8 cellular contexts compared by ENCODE assay signal in the genomic region with DNA sequence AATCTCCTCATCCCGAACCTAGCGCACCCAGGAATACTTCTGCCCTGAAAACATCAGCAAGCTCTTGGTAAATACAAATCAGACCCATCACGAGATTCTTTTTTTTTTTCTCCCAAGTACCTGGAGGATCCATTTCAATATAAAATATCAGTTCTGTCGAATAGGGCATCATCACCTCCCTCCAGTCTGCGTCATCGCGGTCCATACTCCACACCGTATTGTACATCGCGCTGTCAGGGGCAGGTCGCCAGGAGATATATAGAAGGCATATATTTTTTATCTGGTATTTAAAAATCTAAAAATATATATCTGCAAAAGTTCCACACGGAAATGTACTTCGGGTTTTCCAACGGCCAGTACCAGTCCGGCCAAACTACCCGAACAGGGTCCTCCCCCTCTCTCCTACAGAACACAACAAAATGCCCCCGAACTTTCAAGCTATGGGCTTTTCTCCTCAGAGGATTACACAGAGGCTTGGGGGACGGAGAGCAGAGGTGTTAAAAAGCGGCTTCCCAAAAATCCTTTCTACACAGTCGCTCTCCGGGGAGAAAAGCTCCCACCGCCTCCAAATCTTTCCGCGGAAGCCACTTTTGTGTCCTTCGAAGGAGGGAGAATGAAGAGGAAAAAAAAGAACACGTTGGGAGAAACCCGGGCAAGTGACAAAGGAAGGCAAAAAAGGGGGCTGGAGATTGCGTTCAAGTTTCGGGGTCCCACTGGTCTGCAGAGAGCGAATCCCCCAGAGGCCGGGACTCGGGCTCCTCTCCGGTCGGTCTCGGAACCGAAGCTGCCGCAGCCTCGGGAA. TPM values are rescaled to one million over a fixed set of nuclear protein-coding genes. Genes with fewer than 3 reads are reported as not detected.
DNase-seq lines count a peak whose midpoint lies in the region; ATAC-seq, FAIRE-seq and TF ChIP-seq lines count a peak whose summit lies in the region.

No MANE protein-coding gene starts in this region.

- CTCF ChIA-PET in SK-N-SH (lab: Yijun Ruan, JAX): interaction anchor here (0.6 to 1.8 kb wide), 7 partner anchors 15 to 182 kb away, joined by 3 to 10 read pairs (median 4); no protein-coding TSS in a partner anchor

- TF ChIP-seq CTCF in SK-N-SH (IDR thresholded peaks at IDR 0.05) (no peak), astrocyte of the spinal cord (IDR thresholded peaks at IDR 0.05; ENCODE audit: low read depth, low read length) (no peak), keratinocyte (optimal IDR thresholded peaks at IDR 0.05 in 1 of 3, IDR thresholded peaks at IDR 0.05 in 1 of 3, conservative IDR thresholded peaks at IDR 0.05 in 1 of 3; ENCODE audit: extremely low read depth in 1 of 3, insufficient read depth in 2 of 3, low read length in 3 of 3) (no peak)

- POLR2A ChIA-PET in SK-N-SH (lab: Yijun Ruan, JAX): interaction anchor here (0.6 to 1.7 kb wide), 13 partner anchors 9 to 1092 kb away, joined by 3 to 9 read pairs (median 4); partner anchors contain the start of gene POMGNT1

- H3K4me1 ChIP-seq in BLaER1: peaks cover 39% of the 10 kb centered on the region
- peaks cover 10 to 20% of the 10 kb centered on the region in 2 experiments; a peak in 2 of 4 replicates for H3K4me1 ChIP-seq in SK-N-SH (ENCODE audit: control insufficient read depth in 1 of 2, insufficient read depth in 2 of 2, low read depth in 1 of 2, low read length in 1 of 2)
- peaks cover 15% of the 10 kb centered on the region for H3K4me1 ChIP-seq in keratinocyte (ENCODE audit: control insufficient read depth, extremely low read depth, insufficient read depth, low read length)

- TF ChIP-seq EP300 in Ishikawa (IDR thresholded peaks at IDR 0.05; ENCODE audit: borderline replicate concordance): no peak
- TF ChIP-seq EP300 in SK-N-SH (IDR thresholded peaks at IDR 0.05; ENCODE audit: borderline replicate concordance in 1 of 2, low read depth in 1 of 2, low read length in 1 of 2): no peak

- peak; percentile 36 for DNase-seq in SK-N-SH
- peak; percentile 44 for DNase-seq in astrocyte of the spinal cord (ENCODE audit: low read depth, low spot score)
- no peak for DNase-seq in keratinocyte (ENCODE audit: low read depth, low spot score)
- peak; percentile 2 for DNase-seq in stimulated activated CD4-positive, alpha-beta T cell treated with anti-CD3 and anti-CD28 coated beads, Interleukin-1b, Interleukin-23, amount 100 ng/mL, for 48 hours

- H2AFZ ChIP-seq in SK-N-SH (ENCODE audit: low read depth): peak overlapping the region; percentile 89
- peak overlapping the region; percentile 97 for H2AFZ ChIP-seq in keratinocyte (ENCODE audit: control insufficient read depth, low read length)

- no peaks in the 10 kb centered on the region for H3K9me2 ChIP-seq in SK-N-SH

- peaks cover 16% of the 10 kb centered on the region for H3F3A ChIP-seq in SK-N-SH (replicated peaks; ENCODE audit: insufficient read depth)

- H3K4me2 ChIP-seq in BLaER1 (peak overlapping the region; percentile 66), SK-N-SH (peak overlapping the region; percentile 83), keratinocyte (ENCODE audit: control insufficient read depth, extremely low read depth, insufficient read depth, low read depth, low read length) (peak overlapping the region; percentile 96)

- H3K4me3 ChIP-seq in BLaER1 (peak overlapping the region; percentile 81), SK-N-SH (ENCODE audit: low read depth in 2 of 2, low read length in 1 of 2) (peak overlapping the region; percentile 80 to 99), astrocyte of the spinal cord (ENCODE audit: low read depth, low read length) (peak overlapping the region; percentile 90), keratinocyte (ENCODE audit: control insufficient read depth in 2 of 3, extremely low read depth in 1 of 3, insufficient read depth in 2 of 3, low read depth in 1 of 3, low read length in 3 of 3) (peak overlapping the region; percentile 64 to 95 (median 85))

- peaks cover 42% of the 10 kb centered on the region for H3K79me2 ChIP-seq in SK-N-SH (ENCODE audit: insufficient read depth)
- H3K79me2 ChIP-seq in keratinocyte (ENCODE audit: control insufficient read depth, insufficient read depth, low read length): no peaks in the 10 kb centered on the region

- H3K27ac ChIP-seq in BLaER1: peak overlapping the region; percentile 99
- peak overlapping the region; percentile 98 to 100 for H3K27ac ChIP-seq in SK-N-SH (ENCODE audit: low read depth in 2 of 2, low read length in 1 of 2)
- H3K27ac ChIP-seq in keratinocyte (ENCODE audit: control insufficient read depth, insufficient read depth, low read length): peak overlapping the region; percentile 91

- no peaks in the 10 kb centered on the region for H3K9me1 ChIP-seq in keratinocyte (ENCODE audit: control insufficient read depth, extremely low read depth, insufficient read depth, low read length)

- dilution Hi-C loops in keratinocyte (cut with MboI; ENCODE audit: extremely low pct_ligation_motif_present, low sequenced_read_pairs): no loop called here

- peak; percentile 26 for FAIRE-seq in keratinocyte (lab: Jason Lieb, UNC)

- TF ChIP-seq RAD21 in Ishikawa (IDR thresholded peaks at IDR 0.05; ENCODE audit: low read depth) (no peak), SK-N-SH (IDR thresholded peaks at IDR 0.05; ENCODE audit: low read length) (no peak; the same call in 1 of the 2 replicates)

- no peaks in the 10 kb centered on the region for H3K27me3 ChIP-seq in BLaER1
- no peaks in the 10 kb centered on the region for H3K27me3 ChIP-seq in SK-N-SH (ENCODE audit: insufficient read depth)
- peaks cover 5% of the 10 kb centered on the region for H3K27me3 ChIP-seq in keratinocyte (ENCODE audit: control insufficient read depth, extremely low read depth, insufficient read depth, low read length)

- in situ Hi-C loops in astrocyte of the spinal cord (cut with HindIII; ENCODE audit: low sequenced_read_pairs): no loop called here

- peak overlapping the region; percentile 97 for H3K9ac ChIP-seq in BLaER1
- H3K9ac ChIP-seq in SK-N-SH: peak overlapping the region; percentile 96
- peak overlapping the region; percentile 88 for H3K9ac ChIP-seq in keratinocyte (ENCODE audit: control insufficient read depth, extremely low read depth, insufficient read depth, low read length)

- WGBS in SK-N-SH (ENCODE audit: low lambda C conversion rate): under 1% methylated on average over 32 of the region's 38 CpGs

- H3K9me3 ChIP-seq in BLaER1: no peaks in the 10 kb centered on the region
- no peaks in the 10 kb centered on the region for H3K9me3 ChIP-seq in SK-N-SH
- H3K9me3 ChIP-seq in keratinocyte (ENCODE audit: control insufficient read depth, low read depth, low read length): no peaks in the 10 kb centered on the region

- H3K36me3 ChIP-seq in BLaER1: peaks cover 12% of the 10 kb centered on the region; the same call in 1 of the 2 replicates
- no peaks in the 10 kb centered on the region for H3K36me3 ChIP-seq in SK-N-SH (replicated peaks in 1 of 2; ENCODE audit: control insufficient read depth in 1 of 2, insufficient read depth in 2 of 2, low read length in 1 of 2)
- no peaks in the 10 kb centered on the region for H3K36me3 ChIP-seq in keratinocyte (ENCODE audit: control insufficient read depth in 2 of 2, extremely low read depth in 1 of 2, insufficient read depth in 2 of 2, low read length in 2 of 2)

- peaks cover 22% of the 10 kb centered on the region; the same call in 1 of the 2 replicates for H4K20me1 ChIP-seq in BLaER1
- no peaks in the 10 kb centered on the region for H4K20me1 ChIP-seq in SK-N-SH (ENCODE audit: insufficient read depth)
- H4K20me1 ChIP-seq in keratinocyte (ENCODE audit: control insufficient read depth, extremely low read depth, insufficient read depth, low read length): no peaks in the 10 kb centered on the region

- ATAC-seq in HG02981 (IDR thresholded peaks at IDR 0.05; ENCODE audit: unreplicated experiment): no peak
- ATAC-seq in HG02798 (IDR thresholded peaks at IDR 0.05; ENCODE audit: poor library complexity, unreplicated experiment): no peak

TF ChIP-seq in Ishikawa, 13 proteins besides CTCF, POLR2A, EP300 and RAD21 (continues in another document):
- TF ChIP-seq EGR1 (IDR thresholded peaks at IDR 0.05): no peak
- no peak for TF ChIP-seq TEAD4 (IDR thresholded peaks at IDR 0.05)

RNA-seq across cellular contexts. Expression of gene PIK3R3, which starts 0.5 kb away (rescaled TPM):
- polyA plus RNA-seq in SK-N-SH (2012; rRNA removed) (4.0 and 6.2 TPM in 2 replicates), keratinocyte (6.8 to 11.9 TPM (median 11.7 TPM) in 3 replicates)
- 6.1 and 6.2 TPM in 2 replicates for polyA plus RNA-seq in SK-N-SH (2012; cell fraction: cytosol; rRNA removed)
- 5.0 and 8.1 TPM in 2 replicates for polyA plus RNA-seq in SK-N-SH (2012; cell fraction: nucleus; rRNA removed)
- polyA plus RNA-seq in keratinocyte (2011; ENCODE audit: low read depth): 1.7 TPM
- 6.5 and 9.3 TPM in 2 replicates for polyA plus RNA-seq in keratinocyte (2011; cell fraction: cytosol; rRNA removed)
- 10.5 and 12.5 TPM in 2 replicates for polyA plus RNA-seq in keratinocyte (2011; cell fraction: nucleus; rRNA removed)
- polyA plus RNA-seq in keratinocyte (2012; ENCODE audit: low replicate concordance): 2.9 and 9.7 TPM in 2 replicates
- 6.6 to 22.0 TPM (median 16.7 TPM) in 3 replicates for polyA minus RNA-seq in keratinocyte
- polyA minus RNA-seq in keratinocyte (2011; cell fraction: cytosol; rRNA and poly(A)+ RNA removed): 10.0 TPM
- 11.1 and 21.7 TPM in 2 replicates for polyA minus RNA-seq in keratinocyte (2011; cell fraction: nucleus; rRNA and poly(A)+ RNA removed)

RNA-seq across cellular contexts. Expression of gene TSPAN1, which starts 43.0 kb away (rescaled TPM):
- 12.2 and 13.9 TPM in 2 replicates for polyA plus RNA-seq in SK-N-SH (2012; rRNA removed)
- 9.8 and 13.5 TPM in 2 replicates for polyA plus RNA-seq in SK-N-SH (2012; cell fraction: cytosol; rRNA removed)
- polyA plus RNA-seq in SK-N-SH (2012; cell fraction: nucleus; rRNA removed): 10.2 and 14.0 TPM in 2 replicates
- polyA plus RNA-seq in keratinocyte: 312 to 376 TPM (median 362 TPM) in 3 replicates
- polyA plus RNA-seq in keratinocyte (2011; ENCODE audit: low read depth): 86.1 TPM
- polyA plus RNA-seq in keratinocyte (2011; cell fraction: cytosol; rRNA removed): 402 and 490 TPM in 2 replicates
- polyA plus RNA-seq in keratinocyte (2011; cell fraction: nucleus; rRNA removed): 869 and 873 TPM in 2 replicates
- 85.3 and 177 TPM in 2 replicates for polyA plus RNA-seq in keratinocyte (2012; ENCODE audit: low replicate concordance)
- polyA minus RNA-seq in keratinocyte: 327 to 474 TPM (median 467 TPM) in 3 replicates
- polyA minus RNA-seq in keratinocyte (2011; cell fraction: cytosol; rRNA and poly(A)+ RNA removed): 249 TPM
- polyA minus RNA-seq in keratinocyte (2011; cell fraction: nucleus; rRNA and poly(A)+ RNA removed): 322 and 407 TPM in 2 replicates

RNA-seq across cellular contexts. Expression of gene P3R3URF, which starts 44.4 kb away (rescaled TPM):
- not detected in 2 replicates for polyA plus RNA-seq in SK-N-SH (2012; rRNA removed)
- not detected in 2 replicates for polyA plus RNA-seq in SK-N-SH (2012; cell fraction: cytosol; rRNA removed)
- not detected in 2 replicates for polyA plus RNA-seq in SK-N-SH (2012; cell fraction: nucleus; rRNA removed)
- not detected in 3 replicates for polyA plus RNA-seq in keratinocyte
- not detected for polyA plus RNA-seq in keratinocyte (2011; ENCODE audit: low read depth)
- polyA plus RNA-seq in keratinocyte (2011; cell fraction: cytosol; rRNA removed): not detected in 2 replicates
- not detected in 2 replicates for polyA plus RNA-seq in keratinocyte (2011; cell fraction: nucleus; rRNA removed)
- polyA plus RNA-seq in keratinocyte (2012; ENCODE audit: low replicate concordance): not detected in 2 replicates
- not detected in 3 replicates for polyA minus RNA-seq in keratinocyte
- polyA minus RNA-seq in keratinocyte (2011; cell fraction: cytosol; rRNA and poly(A)+ RNA removed): not detected
- polyA minus RNA-seq in keratinocyte (2011; cell fraction: nucleus; rRNA and poly(A)+ RNA removed): not detected in 2 replicates

Comparison
In these comparisons a context has a peak if more than half of its experiments do, and no peak if none do; other contexts are left out.
1. RNA of gene TSPAN1, which starts 43.0 kb away (polyA plus RNA-seq): 85.3 to 873 TPM in keratinocyte; 9.8 to 14.0 TPM in SK-N-SH; every median in the first group is over 4 times any median in the second.
2. Peak in every context shown above with its lines, with median percentiles within 50 percentile points of each other: H3K27ac ChIP-seq, H3K4me2 ChIP-seq, H3K4me3 ChIP-seq and H3K9ac ChIP-seq.